In the genomic region with DNA sequence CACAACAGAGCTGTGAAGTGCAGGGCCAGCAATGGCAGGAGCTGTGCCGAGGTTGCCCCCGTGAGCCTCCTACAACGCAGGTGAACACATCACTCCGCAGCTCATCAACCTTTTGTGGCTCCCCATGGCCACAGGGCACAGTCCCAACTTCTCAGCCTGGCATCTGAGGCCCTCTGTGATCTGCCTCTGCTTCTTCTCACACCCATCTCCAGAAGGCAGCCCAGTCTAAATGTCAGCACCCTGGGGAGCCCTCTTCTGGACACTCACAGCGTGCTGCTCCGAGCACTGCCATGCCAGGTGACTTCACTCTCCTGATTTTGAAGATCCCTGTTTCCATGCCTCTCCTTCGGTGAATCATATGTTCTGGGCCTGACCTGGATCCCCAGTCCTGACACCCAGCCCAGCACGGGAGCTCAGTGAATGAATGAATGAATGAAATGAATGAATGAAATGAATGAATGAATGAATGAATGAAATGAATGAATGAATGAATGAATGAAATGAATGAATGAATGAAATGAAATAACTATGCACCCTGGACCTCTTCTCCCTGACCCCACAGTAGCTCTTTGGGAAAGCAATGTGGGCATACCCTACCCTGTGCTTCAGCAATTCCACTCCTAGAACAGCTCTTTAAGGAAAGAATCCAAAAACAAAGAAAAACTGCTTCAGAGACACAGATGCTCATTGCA, we compare ENCODE assay signal across 11 cellular contexts. TPM values are rescaled to one million over a fixed set of nuclear protein-coding genes. Genes with fewer than 3 reads are reported as not detected.
A peak's percentile ranks its signal among the peaks of the same experiment; 100 is the strongest.
DNase-seq lines count a peak whose midpoint lies in the region; ATAC-seq and TF ChIP-seq lines count a peak whose summit lies in the region.
"Had no signal": no experiment of that assay in that cellular context is flagged by ENCODE, and none has a peak within 500 bp of the region (broad histone marks: within the 10 kb centered on the region; RNA-seq: fewer than 3 reads in every experiment).

No MANE protein-coding gene starts in this region.

- no peaks in the 10 kb centered on the region for H3K36me3 ChIP-seq in spleen
- H3K36me3 ChIP-seq: BLaER1 treated with 17β-estradiol and CSF1 and Interleukin-3, amounts not matched to agents 10 nM and 100 nM had no signal

- no peaks in the 10 kb centered on the region for H3K36me3 Mint-ChIP-seq in activated CD8-positive, alpha-beta T cell treated with anti-CD3 and anti-CD28 coated beads for 36 hours (ENCODE audit: low read depth)
- H3K36me3 Mint-ChIP-seq in activated CD8-positive, alpha-beta T cell treated with anti-CD3 and anti-CD28 coated beads, Interleukin-2, amount 10 ng/mL, durations not matched to agents 7 days and 5 days (ENCODE audit: low read depth), result no peaks in the 10 kb centered on the region

- H3K4me1 Mint-ChIP-seq in activated CD8-positive, alpha-beta T cell treated with anti-CD3 and anti-CD28 coated beads for 36 hours (ENCODE audit: low read depth), result no peaks in the 10 kb centered on the region
- H3K4me1 Mint-ChIP-seq in activated CD8-positive, alpha-beta T cell treated with anti-CD3 and anti-CD28 coated beads, Interleukin-2, amount 10 ng/mL, durations not matched to agents 7 days and 5 days (ENCODE audit: low read depth), result no peaks in the 10 kb centered on the region

- H3K27ac ChIP-seq in RWPE1, result no peak overlapping the region
- no peak overlapping the region for H3K27ac ChIP-seq in foreskin keratinocyte
- H3K27ac ChIP-seq in spleen, result no peak overlapping the region

- peak; percentile 61 for ATAC-seq in activated CD8-positive, alpha-beta T cell treated with anti-CD3 and anti-CD28 coated beads for 36 hours
- ATAC-seq in activated CD8-positive, alpha-beta T cell treated with anti-CD3 and anti-CD28 coated beads, Interleukin-2, amount 10 ng/mL, durations not matched to agents 7 days and 5 days, result no peak
- peak; percentile 68 for ATAC-seq in foreskin keratinocyte

- H3K27ac Mint-ChIP-seq in activated CD8-positive, alpha-beta T cell treated with anti-CD3 and anti-CD28 coated beads for 36 hours, result no peak overlapping the region
- H3K27ac Mint-ChIP-seq in activated CD8-positive, alpha-beta T cell treated with anti-CD3 and anti-CD28 coated beads, Interleukin-2, amount 10 ng/mL, durations not matched to agents 7 days and 5 days, result no peak overlapping the region

- DNase-seq in activated CD8-positive, alpha-beta T cell treated with anti-CD3 and anti-CD28 coated beads for 36 hours, result no peak
- no peak for DNase-seq in activated CD8-positive, alpha-beta T cell treated with anti-CD3 and anti-CD28 coated beads, Interleukin-2, amount 10 ng/mL, durations not matched to agents 7 days and 5 days
- DNase-seq in RWPE1 (ENCODE audit: low spot score), result peak; percentile 33
- DNase-seq in foreskin keratinocyte, result peak in 1 of 2 donors; percentile 53
- DNase-seq in spleen, result peak; percentile 27
- DNase-seq in NCI-H2107 treated with DMSO at 0.1 percent for 48 hours (lab: John Stamatoyannopoulos, UW; ENCODE audit: unreplicated experiment), result no peak
- DNase-seq in hippocampal formation (lab: John Stamatoyannopoulos, UW), result no peak
- no peak for DNase-seq in NCI-H2081 treated with DMSO at 0.1 percent for 48 hours (lab: John Stamatoyannopoulos, UW)
- DNase-seq: central memory CD4-positive, alpha-beta T cell had no signal

- intact Hi-C loops in activated CD8-positive, alpha-beta T cell treated with anti-CD3 and anti-CD28 coated beads for 36 hours (cut with micrococcal nuclease), result no loop called here
- intact Hi-C loops in spleen (cut with DNase I; ENCODE audit: low total_unique reads), result no loop called here

- TF ChIP-seq POLR2A in spleen (IDR thresholded peaks at IDR 0.05), result no peak

- no peak for TF ChIP-seq CTCF in activated CD8-positive, alpha-beta T cell treated with anti-CD3 and anti-CD28 coated beads for 36 hours (IDR thresholded peaks at IDR 0.05)
- no peak for TF ChIP-seq CTCF in RWPE1 (conservative IDR thresholded peaks at IDR 0.05; ENCODE audit: low read depth)
- peak; percentile 52 for TF ChIP-seq CTCF in foreskin keratinocyte (conservative IDR thresholded peaks at IDR 0.05)
- TF ChIP-seq CTCF in spleen (IDR thresholded peaks at IDR 0.05 in 8 of 11, conservative IDR thresholded peaks at IDR 0.05 in 3 of 11), result no peak

- H3K27me3 Mint-ChIP-seq in activated CD8-positive, alpha-beta T cell treated with anti-CD3 and anti-CD28 coated beads for 36 hours, result no peaks in the 10 kb centered on the region
- no peaks in the 10 kb centered on the region for H3K27me3 Mint-ChIP-seq in activated CD8-positive, alpha-beta T cell treated with anti-CD3 and anti-CD28 coated beads, Interleukin-2, amount 10 ng/mL, durations not matched to agents 7 days and 5 days (ENCODE audit: low read depth)

- CTCF ChIA-PET in activated CD8-positive, alpha-beta T cell treated with anti-CD3 and anti-CD28 coated beads for 36 hours (lab: Charles Lee), result interaction anchor here (1.1 to 1.2 kb wide), 3 partner anchors 9 to 106 kb away, joined by 4 to 5 read pairs (median 4); no protein-coding TSS in a partner anchor
- CTCF ChIA-PET in activated CD8-positive, alpha-beta T cell treated with anti-CD3 and anti-CD28 coated beads, Interleukin-2, amount 10 ng/mL, durations not matched to agents 7 days and 5 days (lab: Charles Lee), result interaction anchor here (1.3 kb wide), 1 partner anchor 105 kb away, joined by 4 read pairs; no protein-coding TSS in a partner anchor
- CTCF ChIA-PET in RWPE1 (lab: Yijun Ruan, JAX), result interaction anchor here (0.6 to 0.7 kb wide), 4 partner anchors 8 to 875 kb away, joined by 3 read pairs; no protein-coding TSS in a partner anchor

- H3K4me1 ChIP-seq in foreskin keratinocyte (peaks cover 6% of the 10 kb centered on the region), spleen (peaks cover 0 to 7% (median 0%) of the 10 kb centered on the region in 6 donors)

- no peaks in the 10 kb centered on the region for H3K9me3 ChIP-seq in spleen
- H3K9me3 ChIP-seq: BLaER1 treated with 17β-estradiol and CSF1 and Interleukin-3, amounts not matched to agents 10 nM and 100 nM had no signal

- 91 to 94% (median 93%) methylated on average over 8 of the region's 8 CpGs for WGBS in spleen, 5 donors

- no peak overlapping the region for H3K4me3 ChIP-seq in spleen
- H3K4me3 ChIP-seq: BLaER1 treated with 17β-estradiol and CSF1 and Interleukin-3, amounts not matched to agents 10 nM and 100 nM had no signal

- POLR2A ChIA-PET in activated CD8-positive, alpha-beta T cell treated with anti-CD3 and anti-CD28 coated beads for 36 hours (lab: Charles Lee), result interaction anchor here (0.5 to 1.6 kb wide), 4 partner anchors 30 to 709 kb away, joined by 3 read pairs; no protein-coding TSS in a partner anchor
- POLR2A ChIA-PET in activated CD8-positive, alpha-beta T cell treated with anti-CD3 and anti-CD28 coated beads, Interleukin-2, amount 10 ng/mL, durations not matched to agents 7 days and 5 days (lab: Charles Lee), result no interaction called here
- POLR2A ChIA-PET in RWPE1 (lab: Yijun Ruan, JAX; ENCODE audit: low non-redundant PET), result no interaction called here

- no peak overlapping the region for H3K4me3 Mint-ChIP-seq in activated CD8-positive, alpha-beta T cell treated with anti-CD3 and anti-CD28 coated beads for 36 hours
- no peak overlapping the region for H3K4me3 Mint-ChIP-seq in activated CD8-positive, alpha-beta T cell treated with anti-CD3 and anti-CD28 coated beads, Interleukin-2, amount 10 ng/mL, durations not matched to agents 7 days and 5 days

- no peaks in the 10 kb centered on the region for H3K27me3 ChIP-seq in foreskin keratinocyte
- H3K27me3 ChIP-seq in spleen (replicated peaks in 1 of 7), result no peaks in the 10 kb centered on the region
- H3K27me3 ChIP-seq: BLaER1 treated with 17β-estradiol and CSF1 and Interleukin-3, amounts not matched to agents 10 nM and 100 nM had no signal

- H3K9me3 Mint-ChIP-seq in activated CD8-positive, alpha-beta T cell treated with anti-CD3 and anti-CD28 coated beads for 36 hours, result no peaks in the 10 kb centered on the region
- H3K9me3 Mint-ChIP-seq in activated CD8-positive, alpha-beta T cell treated with anti-CD3 and anti-CD28 coated beads, Interleukin-2, amount 10 ng/mL, durations not matched to agents 7 days and 5 days (ENCODE audit: insufficient read depth), result no peaks in the 10 kb centered on the region

RNA-seq across cellular contexts. Expression of gene SKIC8, which starts 17.9 kb away (rescaled TPM):
- total RNA-seq in activated CD8-positive, alpha-beta T cell treated with anti-CD3 and anti-CD28 coated beads for 36 hours, result 10 to 100 TPM; 63.0 to 64.5 TPM
- total RNA-seq in activated CD8-positive, alpha-beta T cell treated with anti-CD3 and anti-CD28 coated beads, Interleukin-2, amount 10 ng/mL, durations not matched to agents 7 days and 5 days, result 10 to 100 TPM; 47.4 to 50.3 TPM
- total RNA-seq in foreskin keratinocyte (58.8 and 64.0 TPM in 2 replicates), spleen (10 to 100 TPM; 33.3 to 60.6 (median 40.5) TPM)
- polyA plus RNA-seq in foreskin keratinocyte (52.2 and 58.2 TPM in 2 replicates), spleen (10 to 100 TPM; 41.2 to 52.3 (median 42.1) TPM)

RNA-seq across cellular contexts. Expression of gene CRABP1, which starts 22.9 kb away (rescaled TPM):
- total RNA-seq in activated CD8-positive, alpha-beta T cell treated with anti-CD3 and anti-CD28 coated beads for 36 hours, result under 1 TPM in 1 of 2 experiments, not detected in 1; 0.36 TPM
- total RNA-seq in activated CD8-positive, alpha-beta T cell treated with anti-CD3 and anti-CD28 coated beads, Interleukin-2, amount 10 ng/mL, durations not matched to agents 7 days and 5 days, result not detected
- total RNA-seq in foreskin keratinocyte (not detected in 2 replicates), spleen (100 to 1,000 TPM in 1 of 7 donors, 10 to 100 TPM in 6; 18.7 to 159 (median 30.8) TPM)
- polyA plus RNA-seq in foreskin keratinocyte (not detected in 2 replicates), spleen (10 to 100 TPM in 1 of 3 donors, 1 to 10 TPM in 2; 3.5 to 29.1 (median 6.3) TPM)
- total RNA-seq: mesenteric fat pad had no signal

RNA-seq across cellular contexts. Expression of gene DNAJA4, which starts 52.9 kb away (rescaled TPM):
- 10 to 100 TPM; 38.1 to 38.8 TPM for total RNA-seq in activated CD8-positive, alpha-beta T cell treated with anti-CD3 and anti-CD28 coated beads for 36 hours
- total RNA-seq in activated CD8-positive, alpha-beta T cell treated with anti-CD3 and anti-CD28 coated beads, Interleukin-2, amount 10 ng/mL, durations not matched to agents 7 days and 5 days, result 10 to 100 TPM; 29.7 TPM
- total RNA-seq in foreskin keratinocyte (8.8 and 10.6 TPM in 2 replicates), spleen (10 to 100 TPM; 12.7 to 51.7 (median 18.1) TPM)
- polyA plus RNA-seq in foreskin keratinocyte (5.1 and 7.5 TPM in 2 replicates), spleen (10 to 100 TPM in 1 of 3 donors, 1 to 10 TPM in 2; 6.0 to 10.5 (median 7.2) TPM)

Comparison
In these comparisons a context has a peak if more than half of its experiments do, and no peak if none do; other contexts are left out.
1. DNase-seq: peak in RWPE1 (single experiment) and spleen (single experiment); none in activated CD8-positive, alpha-beta T cell treated with anti-CD3 and anti-CD28 coated beads for 36 hours (single experiment), activated CD8-positive, alpha-beta T cell treated with anti-CD3 and anti-CD28 coated beads, Interleukin-2, amount 10 ng/mL, durations not matched to agents 7 days and 5 days (single experiment), NCI-H2107 treated with DMSO at 0.1 percent for 48 hours (single experiment), hippocampal formation (0 of 2) and NCI-H2081 treated with DMSO at 0.1 percent for 48 hours (single experiment).
2. RNA of gene CRABP1, which starts 22.9 kb away (total RNA-seq): 18.7 to 159 TPM in spleen; 0.36 TPM in activated CD8-positive, alpha-beta T cell treated with anti-CD3 and anti-CD28 coated beads for 36 hours, not detected in activated CD8-positive, alpha-beta T cell treated with anti-CD3 and anti-CD28 coated beads, Interleukin-2, amount 10 ng/mL, durations not matched to agents 7 days and 5 days and not detected in foreskin keratinocyte; every median in the first group is over 10 times any median in the second.